Comparison of ENCODE assay signal across 1 cellular context in genomic region chr3:65596511-65597224, GRCh38.
TF ChIP-seq lines count a peak whose summit lies in the region.

No MANE protein-coding gene starts in this region.

TF ChIP-seq in HEK293, 187 proteins besides CTCF, POLR2A, EP300 and RAD21 (continued from another document):
- TF ChIP-seq ZNF777 (tag by site-specific recombination; IDR thresholded peaks at IDR 0.05; ENCODE audit: borderline replicate concordance): no peak
- no peak for TF ChIP-seq ZSCAN18 (tag by site-specific recombination; IDR thresholded peaks at IDR 0.05)
